In genomic region chr11:46279393-46280099, GRCh38 we compare ENCODE assay signal across 9 cellular contexts. TPM values are rescaled to one million over a fixed set of nuclear protein-coding genes. Genes with fewer than 3 reads are reported as not detected.
DNase-seq lines count a peak whose midpoint lies in the region; ATAC-seq and TF ChIP-seq lines count a peak whose summit lies in the region.
"Had no signal": no experiment of that assay in that cellular context is flagged by ENCODE, and none has a peak within 500 bp of the region (broad histone marks: within the 10 kb centered on the region; RNA-seq: fewer than 3 reads in every experiment).

No MANE protein-coding gene starts in this region.

- no peaks in the 10 kb centered on the region for H3K36me3 Mint-ChIP-seq in glutamatergic neuron (ENCODE audit: unreplicated experiment)

- H3K27me3 Mint-ChIP-seq in glutamatergic neuron (ENCODE audit: unreplicated experiment), result peaks cover 9% of the 10 kb centered on the region

- H3K27ac Mint-ChIP-seq in glutamatergic neuron (ENCODE audit: unreplicated experiment), result no peak overlapping the region
- H3K27ac Mint-ChIP-seq: T-helper 2 cell treated with Interferon-gamma antibody and Interleukin-4, amounts not matched to agents 5 μg/mL and 100 μg/mL, for 36 hours had no signal

- no peak for TF ChIP-seq CTCF in glutamatergic neuron (IDR thresholded peaks at IDR 0.05; ENCODE audit: partially characterized antibody, unreplicated experiment)

- peaks cover 21% of the 10 kb centered on the region for H3K4me1 Mint-ChIP-seq in glutamatergic neuron (ENCODE audit: low read depth, unreplicated experiment)

- H3K4me3 Mint-ChIP-seq in glutamatergic neuron (ENCODE audit: unreplicated experiment), result peak overlapping the region; percentile 84
- H3K4me3 Mint-ChIP-seq: T-helper 2 cell treated with Interferon-gamma antibody and Interleukin-4, amounts not matched to agents 5 μg/mL and 100 μg/mL, for 36 hours had no signal

- DNase-seq in DMS 273 treated with DMSO at 0.1 percent for 48 hours (lab: John Stamatoyannopoulos, UW) (peak; percentile 37), SHP77 (lab: John Stamatoyannopoulos, UW) (peak; percentile 47 to 67), glutamatergic neuron (no peak), posterior vena cava (ENCODE audit: low spot score) (peak; percentile 80)
- no peak for DNase-seq in stimulated activated CD8-positive, alpha-beta memory T cell treated with anti-CD3 and anti-CD28 coated beads, Interleukin-4, amount 100 ng/mL, for 48 hours
- no peak for DNase-seq in stimulated activated CD4-positive, alpha-beta T cell treated with anti-CD3 and anti-CD28 coated beads, Interleukin-2, amount 100 ng/mL, for 24 hours
- DNase-seq in stimulated activated naive CD8-positive, alpha-beta T cell treated with anti-CD3 and anti-CD28 coated beads, Interleukin-15, Interleukin-2, amounts not matched to agents 100 U/mL and 50 U/mL, for 24 hours, result no peak

- peaks cover 1% of the 10 kb centered on the region for H3K9me3 Mint-ChIP-seq in glutamatergic neuron (ENCODE audit: unreplicated experiment)
- H3K9me3 Mint-ChIP-seq: T-helper 2 cell treated with Interferon-gamma antibody and Interleukin-4, amounts not matched to agents 5 μg/mL and 100 μg/mL, for 36 hours had no signal

- intact Hi-C loops in posterior vena cava (cut with DNase I), result loop anchor here in 1 of 2 donors (5.0 kb wide), 1 partner anchor 37 kb away; no protein-coding TSS in a partner anchor

- ATAC-seq in HG02970 (IDR thresholded peaks at IDR 0.05; ENCODE audit: low FRiP score, unreplicated experiment), result no peak
- ATAC-seq in stimulated activated naive CD8-positive, alpha-beta T cell treated with anti-CD3 and anti-CD28 coated beads, Interleukin-15, Interleukin-2, amounts not matched to agents 100 U/mL and 50 U/mL, for 24 hours, result no peak

RNA-seq across cellular contexts. Expression of gene CREB3L1, which starts 2.1 kb away (rescaled TPM):
- total RNA-seq in glutamatergic neuron (ENCODE audit: unreplicated experiment), result 6.1 TPM
- 10 to 100 TPM; 14.3 to 25.8 TPM for total RNA-seq in posterior vena cava

Comparison
In these comparisons a context has a peak if more than half of its experiments do, and no peak if none do; other contexts are left out.
1. DNase-seq: peak in DMS 273 treated with DMSO at 0.1 percent for 48 hours (single experiment), SHP77 (2 of 2) and posterior vena cava (single experiment); none in glutamatergic neuron (single experiment), stimulated activated CD8-positive, alpha-beta memory T cell treated with anti-CD3 and anti-CD28 coated beads, Interleukin-4, amount 100 ng/mL, for 48 hours (single experiment), stimulated activated CD4-positive, alpha-beta T cell treated with anti-CD3 and anti-CD28 coated beads, Interleukin-2, amount 100 ng/mL, for 24 hours (0 of 2) and stimulated activated naive CD8-positive, alpha-beta T cell treated with anti-CD3 and anti-CD28 coated beads, Interleukin-15, Interleukin-2, amounts not matched to agents 100 U/mL and 50 U/mL, for 24 hours (single experiment).